In the genomic region with DNA sequence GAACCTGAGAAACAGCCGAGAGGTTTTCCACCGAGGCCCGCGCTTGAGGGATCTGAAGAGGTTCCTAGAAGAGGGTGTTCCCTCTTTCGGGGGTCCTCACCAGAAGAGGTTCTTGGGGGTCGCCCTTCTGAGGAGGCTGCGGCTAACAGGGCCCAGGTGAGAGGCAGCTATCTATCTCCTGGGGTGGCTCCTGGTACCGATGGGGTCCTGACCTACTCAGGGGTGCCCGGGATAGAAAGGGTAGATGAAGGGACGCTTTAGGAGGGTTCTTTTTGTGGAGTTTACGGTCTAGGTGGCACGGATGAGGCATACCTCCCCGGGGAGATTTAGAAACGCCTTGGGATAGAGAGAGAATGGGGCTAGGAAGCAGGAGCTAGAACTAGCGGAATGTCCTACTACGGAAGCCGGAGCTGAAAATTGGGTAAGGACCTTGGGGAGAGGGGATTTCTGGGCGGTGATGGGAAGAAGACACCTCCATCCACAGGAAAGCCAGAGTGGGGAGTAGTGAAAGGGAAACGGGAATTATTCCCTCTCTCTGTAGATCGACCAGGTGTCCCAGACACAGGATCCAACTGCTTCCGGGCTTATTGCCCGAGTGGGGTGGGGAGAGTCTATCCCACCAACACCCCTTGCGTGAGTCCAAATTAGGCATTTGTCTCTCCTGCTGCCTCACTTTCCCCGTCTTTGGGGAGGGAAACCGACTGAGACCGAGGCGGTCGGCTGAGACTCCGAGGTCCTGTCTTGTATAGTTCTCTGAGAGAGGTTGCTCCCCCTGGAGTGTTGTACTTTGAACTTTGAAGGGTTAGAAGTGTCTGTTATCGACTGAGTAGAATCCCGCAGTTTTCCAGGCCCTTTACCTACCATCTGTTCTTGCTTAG, we compare ENCODE assay signal across 8 cellular contexts. TPM values are rescaled to one million over a fixed set of nuclear protein-coding genes. Genes with fewer than 3 reads are reported as not detected.
DNase-seq lines count a peak whose midpoint lies in the region; TF ChIP-seq lines count a peak whose summit lies in the region.

No MANE protein-coding gene starts in this region.

- 0 to 1% methylated on average over 16 to 18 of the region's 31 CpGs for WGBS in mesodermal cell (ENCODE audit: insufficient coverage in 2 of 2), 2 experiments

- peak; percentile 21 for DNase-seq in activated naive CD4-positive, alpha-beta T cell treated with Interleukin-2 at 50 U/mL for 16 hours
- DNase-seq in activated naive CD4-positive, alpha-beta T cell treated with anti-CD3 and anti-CD28 coated beads, Interleukin-2, amount 50 U/mL, for 16 hours, result no peak
- DNase-seq in HL-60 (ENCODE audit: low read depth in 1 of 2, low spot score in 1 of 2), result peak in 1 of 2 experiments; percentile 10
- DNase-seq in effector CD8-positive, alpha-beta T cell (lab: John Stamatoyannopoulos, UW), result peak; percentile 5
- DNase-seq in uterus, result peak; percentile 22
- no peak for DNase-seq in inferior parietal cortex (ENCODE audit: extremely low spot score)

- H3K9me3 ChIP-seq in mesodermal cell (ENCODE audit: control insufficient read depth, low read length) (no peaks in the 10 kb centered on the region), uterus (no peaks in the 10 kb centered on the region)

- intact Hi-C loops in uterus (cut with DNase I; ENCODE audit: low total_unique reads), result no loop called here

- no peak for TF ChIP-seq CTCF in HL-60 (IDR thresholded peaks at IDR 0.05; ENCODE audit: insufficient read depth, low read length)
- no peak for TF ChIP-seq CTCF in WI38 (IDR thresholded peaks at IDR 0.05; ENCODE audit: low read depth, low read length)
- no peak for TF ChIP-seq CTCF in uterus (IDR thresholded peaks at IDR 0.05)

- H3K4me3 ChIP-seq in HL-60 (replicated peaks; ENCODE audit: insufficient read depth, low read length), result peak overlapping the region; percentile 98
- peak overlapping the region; percentile 97 for H3K4me3 ChIP-seq in WI38 (ENCODE audit: low read depth, low read length)
- peak overlapping the region; percentile 98 for H3K4me3 ChIP-seq in mesodermal cell (ENCODE audit: extremely low read depth, insufficient read depth, low read length, poor library complexity, severe bottlenecking)
- peak overlapping the region; percentile 70 to 96 for H3K4me3 ChIP-seq in uterus

- H3K4me1 ChIP-seq in mesodermal cell (ENCODE audit: control insufficient read depth, insufficient read depth, low read length, poor library complexity, severe bottlenecking) (peaks cover 33% of the 10 kb centered on the region), uterus (peaks cover 0 to 11% of the 10 kb centered on the region in 2 donors)

- H3K27me3 ChIP-seq in HL-60 (ENCODE audit: insufficient read depth, poor library complexity, severe bottlenecking) (no peaks in the 10 kb centered on the region), uterus (no peaks in the 10 kb centered on the region)

- H3K36me3 ChIP-seq in mesodermal cell (ENCODE audit: control insufficient read depth, insufficient read depth, low read length), result peaks cover 13% of the 10 kb centered on the region
- H3K36me3 ChIP-seq in uterus, result no peaks in the 10 kb centered on the region

- TF ChIP-seq POLR2A in uterus (IDR thresholded peaks at IDR 0.05), result no peak

- H3K27ac ChIP-seq in HL-60 (replicated peaks) (peak overlapping the region; percentile 86), mesodermal cell (ENCODE audit: low read depth, low read length, severe bottlenecking) (peak overlapping the region; percentile 77), uterus (peak overlapping the region; percentile 88 to 93)

RNA-seq across cellular contexts. Expression of a gene that starts 0.7 kb away (rescaled TPM):
- polyA plus RNA-seq in mesodermal cell (2013, experiment 1 of 2), result 53.7 TPM
- polyA plus RNA-seq in mesodermal cell (2013, experiment 2 of 2), result 47.7 TPM
- 10 to 100 TPM; 27.9 to 77.7 (median 53.2) TPM for total RNA-seq in uterus

RNA-seq across cellular contexts. Expression of a gene that starts 1.0 kb away (rescaled TPM):
- polyA plus RNA-seq in mesodermal cell (2013, experiment 1 of 2), result 87.7 TPM
- 87.6 TPM for polyA plus RNA-seq in mesodermal cell (2013, experiment 2 of 2)
- total RNA-seq in uterus, result 100 to 1,000 TPM in 1 of 4 donors, 10 to 100 TPM in 3; 45.3 to 323 (median 75.1) TPM

RNA-seq across cellular contexts. Expression of a gene that starts 58.2 kb away (rescaled TPM):
- 71.3 TPM for polyA plus RNA-seq in mesodermal cell (2013, experiment 1 of 2)
- 71.8 TPM for polyA plus RNA-seq in mesodermal cell (2013, experiment 2 of 2)
- 100 to 1,000 TPM in 1 of 4 donors, 10 to 100 TPM in 3; 40.9 to 110 (median 57.8) TPM for total RNA-seq in uterus

Comparison
In these comparisons a context has a peak if more than half of its experiments do, and no peak if none do; other contexts are left out.
1. DNase-seq: peak in activated naive CD4-positive, alpha-beta T cell treated with Interleukin-2 at 50 U/mL for 16 hours (single experiment), effector CD8-positive, alpha-beta T cell (single experiment) and uterus (2 of 2); none in activated naive CD4-positive, alpha-beta T cell treated with anti-CD3 and anti-CD28 coated beads, Interleukin-2, amount 50 U/mL, for 16 hours (single experiment) and inferior parietal cortex (single experiment).
2. Peak in every context shown above with its lines, with median percentiles within 50 percentile points of each other: H3K27ac ChIP-seq and H3K4me3 ChIP-seq.